Comparison of ENCODE assay signal across 1 cellular context in genomic region chr1:172443666-172444453, GRCh38.
TF ChIP-seq lines count a peak whose summit lies in the region.

Gene PIGC, minus strand, starts transcription at chr1:172444069. Its CDS starts 1,447 bp downstream, at chr1:172442622.

TF ChIP-seq in K562, 482 proteins besides CTCF, POLR2A, EP300 and RAD21 (continued from another document and continues in another):
- TF ChIP-seq, protein P1, sequence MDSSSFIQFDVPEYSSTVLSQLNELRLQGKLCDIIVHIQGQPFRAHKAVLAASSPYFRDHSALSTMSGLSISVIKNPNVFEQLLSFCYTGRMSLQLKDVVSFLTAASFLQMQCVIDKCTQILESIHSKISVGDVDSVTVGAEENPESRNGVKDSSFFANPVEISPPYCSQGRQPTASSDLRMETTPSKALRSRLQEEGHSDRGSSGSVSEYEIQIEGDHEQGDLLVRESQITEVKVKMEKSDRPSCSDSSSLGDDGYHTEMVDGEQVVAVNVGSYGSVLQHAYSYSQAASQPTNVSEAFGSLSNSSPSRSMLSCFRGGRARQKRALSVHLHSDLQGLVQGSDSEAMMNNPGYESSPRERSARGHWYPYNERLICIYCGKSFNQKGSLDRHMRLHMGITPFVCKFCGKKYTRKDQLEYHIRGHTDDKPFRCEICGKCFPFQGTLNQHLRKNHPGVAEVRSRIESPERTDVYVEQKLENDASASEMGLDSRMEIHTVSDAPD (CRISPR knock-in tag; IDR thresholded peaks at IDR 0.05), result no peak
- TF ChIP-seq BRF1 (IDR thresholded peaks at IDR 0.05; ENCODE audit: borderline replicate concordance, extremely low read depth, insufficient read length), result no peak
- no peak for TF ChIP-seq CBFA2T3 (IDR thresholded peaks at IDR 0.05)
- TF ChIP-seq MXI1 (IDR thresholded peaks at IDR 0.05; ENCODE audit: low read depth, low read length), result no peak
- TF ChIP-seq, protein P2, sequence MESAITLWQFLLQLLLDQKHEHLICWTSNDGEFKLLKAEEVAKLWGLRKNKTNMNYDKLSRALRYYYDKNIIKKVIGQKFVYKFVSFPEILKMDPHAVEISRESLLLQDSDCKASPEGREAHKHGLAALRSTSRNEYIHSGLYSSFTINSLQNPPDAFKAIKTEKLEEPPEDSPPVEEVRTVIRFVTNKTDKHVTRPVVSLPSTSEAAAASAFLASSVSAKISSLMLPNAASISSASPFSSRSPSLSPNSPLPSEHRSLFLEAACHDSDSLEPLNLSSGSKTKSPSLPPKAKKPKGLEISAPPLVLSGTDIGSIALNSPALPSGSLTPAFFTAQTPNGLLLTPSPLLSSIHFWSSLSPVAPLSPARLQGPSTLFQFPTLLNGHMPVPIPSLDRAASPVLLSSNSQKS (CRISPR knock-in tag; IDR thresholded peaks at IDR 0.05), result no peak
- TF ChIP-seq, protein P3, sequence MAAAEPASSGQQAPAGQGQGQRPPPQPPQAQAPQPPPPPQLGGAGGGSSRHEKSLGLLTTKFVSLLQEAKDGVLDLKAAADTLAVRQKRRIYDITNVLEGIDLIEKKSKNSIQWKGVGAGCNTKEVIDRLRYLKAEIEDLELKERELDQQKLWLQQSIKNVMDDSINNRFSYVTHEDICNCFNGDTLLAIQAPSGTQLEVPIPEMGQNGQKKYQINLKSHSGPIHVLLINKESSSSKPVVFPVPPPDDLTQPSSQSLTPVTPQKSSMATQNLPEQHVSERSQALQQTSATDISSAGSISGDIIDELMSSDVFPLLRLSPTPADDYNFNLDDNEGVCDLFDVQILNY (CRISPR knock-in tag; IDR thresholded peaks at IDR 0.05), result no peak
- no peak for TF ChIP-seq BRCA1 (IDR thresholded peaks at IDR 0.05)
- TF ChIP-seq BRCA1 (CRISPR knock-in tag; IDR thresholded peaks at IDR 0.05), result no peak
- TF ChIP-seq RBM22 (IDR thresholded peaks at IDR 0.05; ENCODE audit: low read depth, low read length, poor library complexity, severe bottlenecking), result peak; percentile 55
- no peak for TF ChIP-seq CUX1 (CRISPR knock-in tag; IDR thresholded peaks at IDR 0.05)
- TF ChIP-seq ZNF212 (CRISPR knock-in tag; IDR thresholded peaks at IDR 0.05), result no peak
- TF ChIP-seq, protein P4, sequence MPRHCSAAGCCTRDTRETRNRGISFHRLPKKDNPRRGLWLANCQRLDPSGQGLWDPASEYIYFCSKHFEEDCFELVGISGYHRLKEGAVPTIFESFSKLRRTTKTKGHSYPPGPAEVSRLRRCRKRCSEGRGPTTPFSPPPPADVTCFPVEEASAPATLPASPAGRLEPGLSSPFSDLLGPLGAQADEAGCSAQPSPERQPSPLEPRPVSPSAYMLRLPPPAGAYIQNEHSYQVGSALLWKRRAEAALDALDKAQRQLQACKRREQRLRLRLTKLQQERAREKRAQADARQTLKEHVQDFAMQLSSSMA (CRISPR knock-in tag; IDR thresholded peaks at IDR 0.05), result no peak
- TF ChIP-seq TRIM24 (IDR thresholded peaks at IDR 0.05), result peak; percentile 10 to 81; a peak in 2 of 4 replicates
- peak; percentile 63 for TF ChIP-seq MBD2 (IDR thresholded peaks at IDR 0.05; ENCODE audit: borderline replicate concordance, low read depth)
- peak; percentile 59; the same call in 1 of the 2 replicates for TF ChIP-seq GTF2A2 (tag; IDR thresholded peaks at IDR 0.05)
- TF ChIP-seq SLC30A9 (CRISPR knock-in tag; IDR thresholded peaks at IDR 0.05), result no peak
- TF ChIP-seq ZNF197 (CRISPR knock-in tag; IDR thresholded peaks at IDR 0.05; ENCODE audit: low read depth), result no peak
- TF ChIP-seq MEF2D (tag; conservative IDR thresholded peaks at IDR 0.05; ENCODE audit: low read depth), result 0 out of 2 replicates have a peak, but pooled peaks have one; percentile 61
- no peak for TF ChIP-seq NFXL1 (CRISPR knock-in tag; IDR thresholded peaks at IDR 0.05)
- peak; percentile 18 to 77; a peak in 2 of 4 replicates for TF ChIP-seq TEAD1 (CRISPR knock-in tag; IDR thresholded peaks at IDR 0.05)
- TF ChIP-seq, protein P5, sequence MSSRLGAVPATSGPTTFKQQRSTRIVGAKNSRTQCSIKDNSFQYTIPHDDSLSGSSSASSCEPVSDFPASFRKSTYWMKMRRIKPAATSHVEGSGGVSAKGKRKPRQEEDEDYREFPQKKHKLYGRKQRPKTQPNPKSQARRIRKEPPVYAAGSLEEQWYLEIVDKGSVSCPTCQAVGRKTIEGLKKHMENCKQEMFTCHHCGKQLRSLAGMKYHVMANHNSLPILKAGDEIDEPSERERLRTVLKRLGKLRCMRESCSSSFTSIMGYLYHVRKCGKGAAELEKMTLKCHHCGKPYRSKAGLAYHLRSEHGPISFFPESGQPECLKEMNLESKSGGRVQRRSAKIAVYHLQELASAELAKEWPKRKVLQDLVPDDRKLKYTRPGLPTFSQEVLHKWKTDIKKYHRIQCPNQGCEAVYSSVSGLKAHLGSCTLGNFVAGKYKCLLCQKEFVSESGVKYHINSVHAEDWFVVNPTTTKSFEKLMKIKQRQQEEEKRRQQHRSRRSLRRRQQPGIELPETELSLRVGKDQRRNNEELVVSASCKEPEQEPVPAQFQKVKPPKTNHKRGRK (tag; IDR thresholded peaks at IDR 0.05), result no peak
- TF ChIP-seq TBL1XR1 (IDR thresholded peaks at IDR 0.05; ENCODE audit: low read length in 2 of 2), result peak; percentile 53 to 64; a peak in 2 of 4 replicates
- TF ChIP-seq ZBTB33 (CRISPR knock-in tag; IDR thresholded peaks at IDR 0.05), result peak; percentile 85
- no peak for TF ChIP-seq FOXP1 (CRISPR knock-in tag; IDR thresholded peaks at IDR 0.05)
- TF ChIP-seq, protein P6, sequence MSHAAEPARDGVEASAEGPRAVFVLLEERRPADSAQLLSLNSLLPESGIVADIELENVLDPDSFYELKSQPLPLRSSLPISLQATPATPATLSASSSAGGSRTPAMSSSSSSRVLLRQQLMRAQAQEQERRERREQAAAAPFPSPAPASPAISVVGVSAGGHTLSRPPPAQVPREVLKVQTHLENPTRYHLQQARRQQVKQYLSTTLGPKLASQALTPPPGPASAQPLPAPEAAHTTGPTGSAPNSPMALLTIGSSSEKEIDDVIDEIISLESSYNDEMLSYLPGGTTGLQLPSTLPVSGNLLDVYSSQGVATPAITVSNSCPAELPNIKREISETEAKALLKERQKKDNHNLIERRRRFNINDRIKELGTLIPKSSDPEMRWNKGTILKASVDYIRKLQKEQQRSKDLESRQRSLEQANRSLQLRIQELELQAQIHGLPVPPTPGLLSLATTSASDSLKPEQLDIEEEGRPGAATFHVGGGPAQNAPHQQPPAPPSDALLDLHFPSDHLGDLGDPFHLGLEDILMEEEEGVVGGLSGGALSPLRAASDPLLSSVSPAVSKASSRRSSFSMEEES (CRISPR knock-in tag; IDR thresholded peaks at IDR 0.05), result no peak
- TF ChIP-seq ZFP1 (CRISPR knock-in tag; IDR thresholded peaks at IDR 0.05), result no peak
- no peak for TF ChIP-seq MECOM (CRISPR knock-in tag; IDR thresholded peaks at IDR 0.05)
- TF ChIP-seq TCF7L2 (IDR thresholded peaks at IDR 0.05; ENCODE audit: low read depth, low read length), result no peak
- TF ChIP-seq XRCC4 (IDR thresholded peaks at IDR 0.05; ENCODE audit: extremely low read depth, insufficient read depth, insufficient read length), result no peak
- TF ChIP-seq, protein P7, sequence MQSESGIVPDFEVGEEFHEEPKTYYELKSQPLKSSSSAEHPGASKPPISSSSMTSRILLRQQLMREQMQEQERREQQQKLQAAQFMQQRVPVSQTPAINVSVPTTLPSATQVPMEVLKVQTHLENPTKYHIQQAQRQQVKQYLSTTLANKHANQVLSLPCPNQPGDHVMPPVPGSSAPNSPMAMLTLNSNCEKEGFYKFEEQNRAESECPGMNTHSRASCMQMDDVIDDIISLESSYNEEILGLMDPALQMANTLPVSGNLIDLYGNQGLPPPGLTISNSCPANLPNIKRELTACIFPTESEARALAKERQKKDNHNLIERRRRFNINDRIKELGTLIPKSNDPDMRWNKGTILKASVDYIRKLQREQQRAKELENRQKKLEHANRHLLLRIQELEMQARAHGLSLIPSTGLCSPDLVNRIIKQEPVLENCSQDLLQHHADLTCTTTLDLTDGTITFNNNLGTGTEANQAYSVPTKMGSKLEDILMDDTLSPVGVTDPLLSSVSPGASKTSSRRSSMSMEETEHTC (IDR thresholded peaks at IDR 0.05), result no peak; the same call in 1 of the 2 replicates
- TF ChIP-seq NKRF (IDR thresholded peaks at IDR 0.05; ENCODE audit: borderline replicate concordance), result peak; percentile 79; the same call in 1 of the 2 replicates
- peak; percentile 52; the same call in 1 of the 2 replicates for TF ChIP-seq PML (IDR thresholded peaks at IDR 0.05; ENCODE audit: low read length)
- peak; percentile 79 for TF ChIP-seq POLR2B (IDR thresholded peaks at IDR 0.05; ENCODE audit: low read depth, partially characterized antibody)
- TF ChIP-seq ZNF274 (IDR thresholded peaks at IDR 0.05; ENCODE audit: borderline replicate concordance, low read depth, low read length), result no peak
- no peak for TF ChIP-seq ATF2 (CRISPR knock-in tag; IDR thresholded peaks at IDR 0.05)
- 0 out of 2 replicates have a peak, but pooled peaks have one; percentile 10 for TF ChIP-seq RFX5 (IDR thresholded peaks at IDR 0.05; ENCODE audit: low read depth, low read length)
- peak in 2 of 3 experiments; percentile 58 to 77 for TF ChIP-seq YY1 (IDR thresholded peaks at IDR 0.05; ENCODE audit: borderline replicate concordance in 1 of 3, control insufficient read depth in 1 of 3, extremely low read depth in 1 of 3, insufficient read depth in 3 of 3, insufficient read length in 1 of 3, insufficient replicate concordance in 2 of 3, low read depth in 1 of 3, low read length in 2 of 3)
- TF ChIP-seq POLR2G (IDR thresholded peaks at IDR 0.05; ENCODE audit: low read depth, low read length), result peak; percentile 95
- no peak; the same call in 1 of the 2 replicates for TF ChIP-seq THRAP3 (IDR thresholded peaks at IDR 0.05; ENCODE audit: borderline replicate concordance)
- no peak for TF ChIP-seq DDX20 (tag; IDR thresholded peaks at IDR 0.05; ENCODE audit: low read depth)
- no peak for TF ChIP-seq ZSCAN32 (CRISPR knock-in tag; IDR thresholded peaks at IDR 0.05)
- peak; percentile 98 for TF ChIP-seq KAT7 (CRISPR knock-in tag; IDR thresholded peaks at IDR 0.05; ENCODE audit: borderline replicate concordance)
